In genomic region chr16:11689031-11689840, GRCh38 we compare ENCODE assay signal across 8 cellular contexts. TPM values are rescaled to one million over a fixed set of nuclear protein-coding genes. Genes with fewer than 3 reads are reported as not detected.
DNase-seq lines count a peak whose midpoint lies in the region; ATAC-seq and TF ChIP-seq lines count a peak whose summit lies in the region.

No MANE protein-coding gene starts in this region.

- no peaks in the 10 kb centered on the region for H3K9me2 ChIP-seq in OCI-LY7 (ENCODE audit: insufficient read depth, low read length)

- TF ChIP-seq CTCF in OCI-LY7 (conservative IDR thresholded peaks at IDR 0.05; ENCODE audit: low read length) (no peak), neutrophil (IDR thresholded peaks at IDR 0.05) (no peak)

- BruUV-seq in OCI-LY7 (replicated peaks; lab: Mats Ljungman, UMichigan): no TSS peak

- H3K4me2 ChIP-seq in OCI-LY7 (ENCODE audit: low read length): peak overlapping the region; percentile 80

- in situ Hi-C loops in HAP-1 (cut with MboI; ENCODE audit: low sequenced_read_pairs): no loop called here

- CTCF ChIA-PET in OCI-LY7 (lab: Charles Lee; ENCODE audit: unreplicated experiment): interaction anchor here (0.5 to 1.1 kb wide), 3 partner anchors 24 to 109 kb away, joined by 3 to 5 read pairs (median 4); partner anchors contain the start of gene ZC3H7A

- H3K27ac ChIP-seq in OCI-LY7 (ENCODE audit: low read depth, low read length, poor library complexity, severe bottlenecking) (peak overlapping the region; percentile 98), neutrophil (peak overlapping the region; percentile 45)

- peaks cover 52% of the 10 kb centered on the region for H3K79me2 ChIP-seq in OCI-LY7 (ENCODE audit: insufficient read depth, low read depth, low read length)

- POLR2A ChIA-PET in OCI-LY7 (lab: Charles Lee): interaction anchor here (0.7 to 2.9 kb wide), 24 partner anchors 9 to 632 kb away, joined by 3 to 15 read pairs (median 4); partner anchors contain the start of genes TNFRSF17 and TXNDC11

- H3K9me3 ChIP-seq in OCI-LY7 (ENCODE audit: low read length) (no peaks in the 10 kb centered on the region), neutrophil (no peaks in the 10 kb centered on the region), HAP-1 (no peaks in the 10 kb centered on the region)

- H3K4me1 ChIP-seq in OCI-LY7 (ENCODE audit: insufficient read depth, low read length, poor library complexity, severe bottlenecking) (peaks cover 80% of the 10 kb centered on the region), neutrophil (ENCODE audit: control insufficient read depth in 1 of 2, insufficient read depth in 1 of 2, low read depth in 1 of 2, low read length in 1 of 2) (peaks cover 5 to 6% of the 10 kb centered on the region in 2 experiments), HAP-1 (no peaks in the 10 kb centered on the region)

- H4K20me1 ChIP-seq in OCI-LY7 (ENCODE audit: insufficient read depth, low read length): no peaks in the 10 kb centered on the region

- DNase-seq in OCI-LY7 (ENCODE audit: low spot score) (peak; percentile 91), mesenteric fat pad (ENCODE audit: low spot score) (no peak), HAP-1 (ENCODE audit: low spot score in 2 of 2) (no peak)
- DNase-seq in activated CD4-positive, alpha-beta T cell treated with anti-CD3 and anti-CD28 coated beads, Interleukin-2, amount 50 U/mL, for 4 hours: no peak

- peak; percentile 81 for ATAC-seq in GM18909 (IDR thresholded peaks at IDR 0.05; ENCODE audit: poor library complexity, unreplicated experiment)
- peak; percentile 79 for ATAC-seq in HG02763 (IDR thresholded peaks at IDR 0.05; ENCODE audit: unreplicated experiment)
- no peak for ATAC-seq in HG03025 (IDR thresholded peaks at IDR 0.05; ENCODE audit: low FRiP score, unreplicated experiment)

- intact Hi-C loops in OCI-LY7 (cut with micrococcal nuclease; ENCODE audit: unreplicated experiment): loop anchor here (2.0 to 5.0 kb wide), 4 partner anchors 26 to 123 kb away; partner anchors contain the start of gene ZC3H7A

- H3K4me3 ChIP-seq in OCI-LY7 (ENCODE audit: low read depth, low read length, poor library complexity, severe bottlenecking) (peak overlapping the region; percentile 65), neutrophil (ENCODE audit: low read depth in 1 of 2, low read length in 1 of 2) (no peak overlapping the region), HAP-1 (no peak overlapping the region)

- H3K36me3 ChIP-seq in OCI-LY7 (ENCODE audit: insufficient read depth, low read length) (peaks cover 74% of the 10 kb centered on the region), neutrophil (peaks cover 53% of the 10 kb centered on the region), HAP-1 (replicated peaks) (peaks cover 43% of the 10 kb centered on the region)

- no peak overlapping the region; the same call in 1 of the 2 replicates for H2AFZ ChIP-seq in OCI-LY7 (ENCODE audit: low read length)

- H3K27me3 ChIP-seq in neutrophil: no peaks in the 10 kb centered on the region
- H3K27me3 ChIP-seq in HAP-1 (ENCODE audit: low read depth): no peaks in the 10 kb centered on the region

RNA-seq across cellular contexts. Expression of gene SNN, which starts 21.0 kb away (rescaled TPM):
- total RNA-seq in OCI-LY7 (2014; rRNA removed; shearing (Covaris generic)): 28.3 and 31.8 TPM in 2 replicates
- total RNA-seq in OCI-LY7 (2022) (27.8 and 31.6 TPM in 2 replicates), mesenteric fat pad (47.2 TPM)

RNA-seq across cellular contexts. Expression of gene TXNDC11, which starts 53.4 kb away (rescaled TPM):
- total RNA-seq in OCI-LY7 (2014; rRNA removed; shearing (Covaris generic)): 79.8 and 96.0 TPM in 2 replicates
- total RNA-seq in OCI-LY7 (2022) (88.6 and 96.7 TPM in 2 replicates), mesenteric fat pad (51.9 TPM)
